Comparison of ENCODE assay signal across 8 cellular contexts in the genomic region with DNA sequence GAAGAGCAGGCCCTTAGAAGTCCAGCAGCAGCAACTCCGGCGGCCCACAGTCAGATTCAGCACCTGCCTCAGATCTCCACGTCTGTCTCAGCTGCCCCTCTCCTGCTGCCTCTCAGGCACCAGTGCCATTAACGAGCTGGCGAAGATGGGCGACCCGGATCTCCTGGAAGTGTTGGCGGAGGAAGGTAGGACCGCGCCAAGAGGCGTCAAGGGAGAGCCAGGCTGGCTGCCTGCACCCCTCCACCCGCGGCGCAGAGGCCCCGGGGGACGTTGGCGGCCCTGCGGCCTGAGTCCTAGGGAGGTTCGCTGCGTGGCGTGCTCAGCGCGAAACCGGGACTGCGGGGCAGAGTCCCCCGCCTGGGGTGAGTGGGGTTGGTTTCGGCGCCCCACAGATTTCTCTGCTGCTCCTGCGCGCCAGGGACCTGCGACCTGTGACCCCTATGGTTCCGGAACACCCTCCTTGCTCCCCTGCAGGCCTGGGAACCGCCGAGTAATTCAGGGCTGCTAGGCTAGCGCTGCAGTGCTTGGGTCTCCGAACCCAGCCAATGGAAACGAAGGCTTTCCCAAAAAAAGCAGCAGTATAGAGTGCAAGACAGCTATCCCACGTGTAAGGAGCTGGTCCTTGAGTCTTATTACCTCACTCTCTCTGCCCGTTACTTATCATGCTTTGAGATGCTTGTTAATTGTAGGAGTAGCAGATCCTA. TPM values are rescaled to one million over a fixed set of nuclear protein-coding genes. Genes with fewer than 3 reads are reported as not detected.
DNase-seq lines count a peak whose midpoint lies in the region; ATAC-seq and TF ChIP-seq lines count a peak whose summit lies in the region.

No MANE protein-coding gene starts in this region.

- H3K4me3 Mint-ChIP-seq in stimulated activated memory B cell treated with anti-CD40 and anti-IgM and Interleukin-4, amounts not matched to agents 10 μg/mL and 1 μg/mL and 100 μg/mL, for 72 hours, result peak overlapping the region; percentile 61

- no peaks in the 10 kb centered on the region for H3K9me3 Mint-ChIP-seq in stimulated activated memory B cell treated with anti-CD40 and anti-IgM and Interleukin-4, amounts not matched to agents 10 μg/mL and 1 μg/mL and 100 μg/mL, for 72 hours

- intact Hi-C loops in breast epithelium (cut with DNase I; ENCODE audit: low total_unique reads), result no loop called here

- no peak for TF ChIP-seq CTCF in breast epithelium (IDR thresholded peaks at IDR 0.05)

- peaks cover 16% of the 10 kb centered on the region for H3K4me1 Mint-ChIP-seq in stimulated activated memory B cell treated with anti-CD40 and anti-IgM and Interleukin-4, amounts not matched to agents 10 μg/mL and 1 μg/mL and 100 μg/mL, for 72 hours

- peaks cover 35% of the 10 kb centered on the region for H3K27me3 Mint-ChIP-seq in stimulated activated memory B cell treated with anti-CD40 and anti-IgM and Interleukin-4, amounts not matched to agents 10 μg/mL and 1 μg/mL and 100 μg/mL, for 72 hours

- no peaks in the 10 kb centered on the region for H3K36me3 Mint-ChIP-seq in stimulated activated memory B cell treated with anti-CD40 and anti-IgM and Interleukin-4, amounts not matched to agents 10 μg/mL and 1 μg/mL and 100 μg/mL, for 72 hours

- ATAC-seq in GM19463 (IDR thresholded peaks at IDR 0.05; ENCODE audit: unreplicated experiment) (peak; percentile 30), left lobe of liver (peak; percentile 51)
- peak; percentile 25 for ATAC-seq in stimulated activated memory B cell treated with anti-CD40 and anti-IgM and Interleukin-4, amounts not matched to agents 10 μg/mL and 1 μg/mL and 100 μg/mL, for 72 hours

- no peak overlapping the region for H3K27ac Mint-ChIP-seq in stimulated activated memory B cell treated with anti-CD40 and anti-IgM and Interleukin-4, amounts not matched to agents 10 μg/mL and 1 μg/mL and 100 μg/mL, for 72 hours

- no peaks in the 10 kb centered on the region for H3K36me3 ChIP-seq in breast epithelium

- peak overlapping the region; percentile 45 to 66 (median 62) for H3K4me3 ChIP-seq in breast epithelium

- H3K27ac ChIP-seq in breast epithelium, result no peak overlapping the region

- TF ChIP-seq POLR2A in breast epithelium (IDR thresholded peaks at IDR 0.05), result no peak

- peaks cover 0 to 6% of the 10 kb centered on the region in 2 donors for H3K4me1 ChIP-seq in breast epithelium

- DNase-seq in DMS53 (lab: John Stamatoyannopoulos, UW) (peak; percentile 77), KBM-7 (peak; percentile 48), breast epithelium (ENCODE audit: low spot score in 2 of 2) (peak in 1 of 2 donors; percentile 43), left lobe of liver (ENCODE audit: low spot score) (peak; percentile 45), epidermal melanocyte (ENCODE audit: insufficient read length, low spot score) (no peak), middle frontal gyrus (ENCODE audit: extremely low spot score, low spot score) (no peak)

- H3K27me3 ChIP-seq in breast epithelium, result peaks cover 0 to 12% of the 10 kb centered on the region in 2 donors

- no peaks in the 10 kb centered on the region for H3K9me3 ChIP-seq in breast epithelium

- in situ Hi-C loops in KBM-7 (cut with MboI; ENCODE audit: low pct_unique_long_range_greater_than_20kb, low sequenced_read_pairs), result loop anchor here (25.0 kb wide), 1 partner anchor 119 kb away; no protein-coding TSS in a partner anchor

RNA-seq across cellular contexts. Expression of a gene that starts 0.6 kb away (rescaled TPM):
- total RNA-seq in breast epithelium (1 to 10 TPM; 3.3 to 4.2 (median 4.2) TPM), left lobe of liver (2.0 TPM)

Comparison
In these comparisons a context has a peak if more than half of its experiments do, and no peak if none do; other contexts are left out.
1. DNase-seq: peak in DMS53 (single experiment), KBM-7 (single experiment) and left lobe of liver (single experiment); none in epidermal melanocyte (single experiment) and middle frontal gyrus (single experiment).
2. Peak in every context shown above with its lines, with median percentiles within 50 percentile points of each other: ATAC-seq.